8 cellular contexts compared by ENCODE assay signal in genomic region chr7:138886501-138886917, GRCh38.
A peak's percentile ranks its signal among the peaks of the same experiment; 100 is the strongest.
DNase-seq lines count a peak whose midpoint lies in the region; ATAC-seq, FAIRE-seq and TF ChIP-seq lines count a peak whose summit lies in the region.

No MANE protein-coding gene starts in this region.

- H3K79me2 ChIP-seq in GM23248 (ENCODE audit: insufficient read depth) = no peaks in the 10 kb centered on the region
- no peaks in the 10 kb centered on the region for H3K79me2 ChIP-seq in Karpas-422 (ENCODE audit: low read length)

- H3K9me2 ChIP-seq in GM23248 (ENCODE audit: insufficient read depth) (no peaks in the 10 kb centered on the region), Karpas-422 (replicated peaks; ENCODE audit: insufficient read depth, low read length) (no peaks in the 10 kb centered on the region)

- H3K27ac ChIP-seq in GM23248 = no peak overlapping the region
- no peak overlapping the region for H3K27ac ChIP-seq in Karpas-422 (ENCODE audit: low read length)
- no peak overlapping the region for H3K27ac ChIP-seq in breast epithelium

- H4K20me1 ChIP-seq in GM23248 (ENCODE audit: insufficient read depth) (no peaks in the 10 kb centered on the region), Karpas-422 (ENCODE audit: insufficient read depth, low read depth, low read length) (no peaks in the 10 kb centered on the region)

- WGBS in GM23248 (ENCODE audit: low coverage in 1 of 2, low lambda C conversion rate in 2 of 2, missing lambda C conversion rate in 2 of 2), 2 experiments = 5 to 6% methylated on average over 4 of the region's 4 CpGs

- H3K4me3 ChIP-seq in GM23248 (no peak overlapping the region), Karpas-422 (ENCODE audit: low read length) (no peak overlapping the region), breast epithelium (no peak overlapping the region)

- H3K27ac Mint-ChIP-seq in memory B cell = no peak overlapping the region

- H3F3A ChIP-seq in GM23248 (ENCODE audit: insufficient read depth) = peaks cover 24% of the 10 kb centered on the region

- H2AFZ ChIP-seq in GM23248 (no peak overlapping the region), Karpas-422 (ENCODE audit: low read length) (no peak overlapping the region)

- H3K4me3 Mint-ChIP-seq in memory B cell = no peak overlapping the region

- no peaks in the 10 kb centered on the region for H3K9me3 ChIP-seq in GM23248 (ENCODE audit: low read depth)
- H3K9me3 ChIP-seq in Karpas-422 (ENCODE audit: low read length) = no peaks in the 10 kb centered on the region
- H3K9me3 ChIP-seq in breast epithelium = no peaks in the 10 kb centered on the region

- no peaks in the 10 kb centered on the region for H3K36me3 ChIP-seq in GM23248 (ENCODE audit: low read depth)
- H3K36me3 ChIP-seq in Karpas-422 (ENCODE audit: insufficient read depth, low read length) = no peaks in the 10 kb centered on the region
- H3K36me3 ChIP-seq in breast epithelium = no peaks in the 10 kb centered on the region

- H3K27me3 ChIP-seq in GM23248 (replicated peaks; ENCODE audit: insufficient read depth) (no peaks in the 10 kb centered on the region), Karpas-422 (ENCODE audit: low read length) (no peaks in the 10 kb centered on the region), breast epithelium (no peaks in the 10 kb centered on the region)

- H3K9ac ChIP-seq in GM23248 (no peak overlapping the region), Karpas-422 (ENCODE audit: low read length) (no peak overlapping the region)

- intact Hi-C loops in breast epithelium (cut with DNase I; ENCODE audit: low total_unique reads) = no loop called here

- ATAC-seq in memory B cell (ENCODE audit: low read depth) = peak; percentile 84

- H3K9me3 Mint-ChIP-seq in memory B cell = no peaks in the 10 kb centered on the region

- TF ChIP-seq CTCF in breast epithelium (IDR thresholded peaks at IDR 0.05) = peak in 2 of 3 donors; percentile 60 to 62

- no peak for TF ChIP-seq POLR2A in breast epithelium (IDR thresholded peaks at IDR 0.05)

- H3K4me2 ChIP-seq in GM23248 (ENCODE audit: unreplicated experiment) = peak overlapping the region; percentile 44
- no peak overlapping the region for H3K4me2 ChIP-seq in Karpas-422 (ENCODE audit: low read depth, low read length, poor library complexity, severe bottlenecking)

- no peaks in the 10 kb centered on the region for H3K36me3 Mint-ChIP-seq in memory B cell

- peak; percentile 51 for FAIRE-seq in A204.1 (lab: Jason Lieb, UNC)

- no peaks in the 10 kb centered on the region for H3K27me3 Mint-ChIP-seq in memory B cell

- in situ Hi-C loops in GM23248 (cut with MboI) = loop anchor here (25.0 kb wide), 1 partner anchor 201 kb away; no protein-coding TSS in a partner anchor

- peak; percentile 82 for DNase-seq in ELR (ENCODE audit: low read depth)
- DNase-seq in GM23248 = peak; percentile 74
- DNase-seq in Karpas-422 = peak; percentile 89
- peak; percentile 79 for DNase-seq in RPMI7951 (ENCODE audit: low read depth)
- no peak for DNase-seq in breast epithelium (ENCODE audit: low spot score in 2 of 2)
- peak; percentile 52 to 67 for DNase-seq in memory B cell (ENCODE audit: low spot score in 2 of 2)
- no peak for DNase-seq in activated effector memory CD4-positive, alpha-beta T cell treated with Interleukin-2 at 50 U/mL for 16 hours

- H3K4me1 Mint-ChIP-seq in memory B cell = peaks cover 3% of the 10 kb centered on the region

- peaks cover 25% of the 10 kb centered on the region for H3K4me1 ChIP-seq in GM23248 (ENCODE audit: insufficient read depth)
- H3K4me1 ChIP-seq in Karpas-422 (ENCODE audit: low read length) = no peaks in the 10 kb centered on the region
- H3K4me1 ChIP-seq in breast epithelium = no peaks in the 10 kb centered on the region

Comparison
In these comparisons a context has a peak if more than half of its experiments do, and no peak if none do; other contexts are left out.
1. DNase-seq: peak in ELR (single experiment), GM23248 (single experiment), Karpas-422 (single experiment), RPMI7951 (single experiment) and memory B cell (2 of 2); none in breast epithelium (0 of 2) and activated effector memory CD4-positive, alpha-beta T cell treated with Interleukin-2 at 50 U/mL for 16 hours (single experiment).